ENCODE assay signal across 1 cellular context in genomic region chr10:68559872-68560200, GRCh38.
TF ChIP-seq lines count a peak whose summit lies in the region.

No MANE protein-coding gene starts in this region.

TF ChIP-seq in SK-N-SH treated with all-trans-retinoic acid at 6 μM for 48 hours, 23 proteins besides CTCF, POLR2A, EP300 and RAD21 (continued from another document):
- TF ChIP-seq CSRNP3 (CRISPR knock-in tag; IDR thresholded peaks at IDR 0.05) (no peak), RARB (CRISPR knock-in tag; IDR thresholded peaks at IDR 0.05) (no peak), ARNTL (CRISPR knock-in tag; IDR thresholded peaks at IDR 0.05; ENCODE audit: borderline replicate concordance, low read depth) (no peak), CSDC2 (CRISPR knock-in tag; IDR thresholded peaks at IDR 0.05) (no peak), TSHZ2 (CRISPR knock-in tag; IDR thresholded peaks at IDR 0.05) (no peak), PATZ1 (CRISPR knock-in tag; IDR thresholded peaks at IDR 0.05; ENCODE audit: borderline replicate concordance) (no peak)
